Comparison of ENCODE assay signal across 16 cellular contexts in the genomic region with DNA sequence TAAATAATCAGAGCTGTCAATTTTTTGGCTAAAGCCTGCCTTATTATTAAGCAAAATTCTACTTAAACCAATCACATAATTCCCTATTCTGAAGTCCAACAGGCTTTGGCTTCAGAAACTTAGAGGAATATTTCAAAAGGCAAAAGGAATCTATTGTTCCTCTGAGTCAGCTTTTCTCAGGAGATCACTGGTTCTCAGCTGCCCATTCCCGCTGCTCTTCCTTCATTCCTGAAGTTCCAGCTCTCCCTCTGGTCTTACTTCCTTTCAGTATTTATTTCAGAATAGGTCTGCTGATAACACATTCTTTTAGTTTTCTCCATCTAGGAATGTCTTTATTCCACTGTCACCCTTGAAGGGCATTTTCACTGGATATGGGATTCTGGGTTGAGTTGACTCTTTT.
DNase-seq lines count a peak whose midpoint lies in the region; ATAC-seq and TF ChIP-seq lines count a peak whose summit lies in the region.
"Had no signal": no experiment of that assay in that cellular context is flagged by ENCODE, and none has a peak within 500 bp of the region (broad histone marks: within the 10 kb centered on the region; RNA-seq: fewer than 3 reads in every experiment).

No MANE protein-coding gene starts in this region.

- H4K91ac ChIP-seq in neuronal stem cell (ENCODE audit: low read depth, low read length, poor library complexity) = no peak overlapping the region

- H3K36me3 Mint-ChIP-seq in WTC11 = peaks cover 66% of the 10 kb centered on the region
- H3K36me3 Mint-ChIP-seq: CD14-positive monocyte had no signal

- no peak overlapping the region for H3K4me2 ChIP-seq in neuronal stem cell (ENCODE audit: insufficient read depth, low read length, poor library complexity, severe bottlenecking)

- H3K27me3 ChIP-seq in neuronal stem cell (ENCODE audit: control insufficient read depth in 3 of 3, insufficient read depth in 3 of 3, low read depth in 1 of 3, low read length in 3 of 3) = no peaks in the 10 kb centered on the region
- H3K27me3 ChIP-seq: breast epithelium had no signal

- no peak overlapping the region for H3K18ac ChIP-seq in neuronal stem cell (ENCODE audit: low read length)

- peak overlapping the region; percentile 51 for H3K27ac Mint-ChIP-seq in WTC11
- H3K27ac Mint-ChIP-seq: stimulated activated naive CD8-positive, alpha-beta T cell treated with anti-CD3 and anti-CD28 coated beads, Interleukin-15, amount 100 ng/mL, for 72 hours; T-helper 1 cell treated with Interleukin-12 subunit alpha and Interleukin-12 subunit beta and Interleukin-4 antibody, amounts not matched to agents 30 μg/mL and 1 μg/mL, for 36 hours had no signal

- H3K4ac ChIP-seq in neuronal stem cell (ENCODE audit: low read length) = no peak overlapping the region

- H3K9ac ChIP-seq in neuronal stem cell (ENCODE audit: low read depth, low read length, poor library complexity) = no peak overlapping the region

- no peak overlapping the region for H2BK120ac ChIP-seq in neuronal stem cell (ENCODE audit: low read depth, low read length)

- peaks cover 21 to 97% of the 10 kb centered on the region in 2 donors for H3K36me3 ChIP-seq in neuronal stem cell (replicated peaks in 1 of 2; ENCODE audit: control insufficient read depth in 2 of 2, insufficient read depth in 2 of 2, low read length in 2 of 2)
- H3K36me3 ChIP-seq: breast epithelium, HAP-1 had no signal

- peaks cover 10% of the 10 kb centered on the region for H3K4me1 Mint-ChIP-seq in WTC11
- H3K4me1 Mint-ChIP-seq: CD14-positive monocyte had no signal

- peak overlapping the region; percentile 49 for H3K27ac ChIP-seq in neuronal stem cell (replicated peaks; ENCODE audit: low read length)
- H3K27ac ChIP-seq: breast epithelium had no signal

- H3K4me3 ChIP-seq in fibroblast of mammary gland (ENCODE audit: control insufficient read depth, low read depth, low read length) (no peak overlapping the region), neuronal stem cell (ENCODE audit: low read length in 2 of 2) (no peak overlapping the region)
- H3K4me3 ChIP-seq: breast epithelium, HAP-1 had no signal

- peaks cover 3 to 8% of the 10 kb centered on the region in 2 donors for H3K4me1 ChIP-seq in neuronal stem cell (ENCODE audit: control insufficient read depth in 2 of 2, insufficient read depth in 1 of 2, low read depth in 1 of 2, low read length in 2 of 2)
- H3K4me1 ChIP-seq: breast epithelium had no signal

- H3K4me3 Mint-ChIP-seq in WTC11 = no peak overlapping the region
- H3K4me3 Mint-ChIP-seq: CD14-positive monocyte; stimulated activated naive CD8-positive, alpha-beta T cell treated with anti-CD3 and anti-CD28 coated beads, Interleukin-15, amount 100 ng/mL, for 72 hours; T-helper 1 cell treated with Interleukin-12 subunit alpha and Interleukin-12 subunit beta and Interleukin-4 antibody, amounts not matched to agents 30 μg/mL and 1 μg/mL, for 36 hours had no signal

- POLR2A ChIA-PET in WTC11 (lab: Charles Lee) = interaction anchor here (1.3 kb wide), 1 partner anchor 187 kb away, joined by 4 read pairs; no protein-coding TSS in a partner anchor

- H3K27me3 Mint-ChIP-seq in WTC11 (ENCODE audit: low read depth) = no peaks in the 10 kb centered on the region

- H4K8ac ChIP-seq in neuronal stem cell (ENCODE audit: low read depth, low read length) = no peak overlapping the region

- ATAC-seq in WTC11 (peak; percentile 55), HG03045 (IDR thresholded peaks at IDR 0.05; ENCODE audit: unreplicated experiment) (no peak), GM21723 (IDR thresholded peaks at IDR 0.05; ENCODE audit: unreplicated experiment) (no peak)
- ATAC-seq: stimulated activated naive CD8-positive, alpha-beta T cell treated with anti-CD3 and anti-CD28 coated beads, Interleukin-15, amount 100 ng/mL, for 72 hours had no signal

- H3K14ac ChIP-seq in neuronal stem cell (ENCODE audit: low read length) = no peak overlapping the region

- H3K23ac ChIP-seq in neuronal stem cell (ENCODE audit: low read depth, low read length, poor library complexity) = no peak overlapping the region

- H2BK12ac ChIP-seq in neuronal stem cell (ENCODE audit: low read length) = no peak overlapping the region

- no peaks in the 10 kb centered on the region for H3K9me3 Mint-ChIP-seq in WTC11
- H3K9me3 Mint-ChIP-seq: CD14-positive monocyte; stimulated activated naive CD8-positive, alpha-beta T cell treated with anti-CD3 and anti-CD28 coated beads, Interleukin-15, amount 100 ng/mL, for 72 hours; T-helper 1 cell treated with Interleukin-12 subunit alpha and Interleukin-12 subunit beta and Interleukin-4 antibody, amounts not matched to agents 30 μg/mL and 1 μg/mL, for 36 hours had no signal

- no peak overlapping the region for H2AFZ ChIP-seq in neuronal stem cell (ENCODE audit: low read length)

- TF ChIP-seq CTCF in WTC11 (IDR thresholded peaks at IDR 0.05) (no peak), fibroblast of mammary gland (conservative IDR thresholded peaks at IDR 0.05; ENCODE audit: control insufficient read depth, insufficient read depth, low read depth, low read length) (no peak)

- DNase-seq in GM03348 (ENCODE audit: low spot score) (peak; percentile 72), WTC11 (ENCODE audit: low spot score) (no peak), fibroblast of mammary gland (ENCODE audit: low read depth) (peak; percentile 73), neuronal stem cell (ENCODE audit: low spot score) (peak; percentile 20), NCI-H524 treated with DMSO at 0.1 percent for 48 hours (lab: John Stamatoyannopoulos, UW) (no peak), T1000 (lab: John Stamatoyannopoulos, UW) (no peak)
- DNase-seq: activated CD4-positive, alpha-beta T cell treated with anti-CD3 and anti-CD28 coated beads, Interleukin-2, amount 50 U/mL, for 1 hour; midbrain; NCI-H1092 treated with DMSO at 0.1 percent for 48 hours; stimulated activated naive CD8-positive, alpha-beta T cell treated with anti-CD3 and anti-CD28 coated beads, Interleukin-15, amount 100 ng/mL, for 72 hours had no signal

- no peaks in the 10 kb centered on the region for H3K79me1 ChIP-seq in neuronal stem cell (ENCODE audit: low read depth, low read length)

- CTCF ChIA-PET in WTC11 (lab: Charles Lee) = interaction anchor here (2.0 kb wide), 1 partner anchor 38 kb away, joined by 6 read pairs; no protein-coding TSS in a partner anchor

- H2BK15ac ChIP-seq in neuronal stem cell (ENCODE audit: low read length) = no peak overlapping the region

- no peak overlapping the region for H2AK5ac ChIP-seq in neuronal stem cell (ENCODE audit: low read depth, low read length)

- no peak overlapping the region for H2BK5ac ChIP-seq in neuronal stem cell (ENCODE audit: low read length)

- peaks cover 0 to 15% of the 10 kb centered on the region in 2 donors for H3K9me3 ChIP-seq in neuronal stem cell (replicated peaks in 1 of 2; ENCODE audit: control insufficient read depth in 2 of 2, insufficient read depth in 1 of 2, low read depth in 1 of 2, low read length in 2 of 2)
- H3K9me3 ChIP-seq: breast epithelium, HAP-1 had no signal

- WGBS in neuronal stem cell (ENCODE audit: extremely low coverage in 2 of 2, insufficient read length in 2 of 2, insufficient replicate concordance in 1 of 2), 2 donors = no CpG with 5 or more reads among the region's 1 CpG

TF ChIP-seq in WTC11, 78 proteins besides CTCF, POLR2A, EP300 and RAD21:
- TF ChIP-seq CREM (CRISPR knock-in tag; IDR thresholded peaks at IDR 0.05) (no peak), ATF1 (CRISPR knock-in tag; IDR thresholded peaks at IDR 0.05) (no peak)
- TF ChIP-seq, protein P1, sequence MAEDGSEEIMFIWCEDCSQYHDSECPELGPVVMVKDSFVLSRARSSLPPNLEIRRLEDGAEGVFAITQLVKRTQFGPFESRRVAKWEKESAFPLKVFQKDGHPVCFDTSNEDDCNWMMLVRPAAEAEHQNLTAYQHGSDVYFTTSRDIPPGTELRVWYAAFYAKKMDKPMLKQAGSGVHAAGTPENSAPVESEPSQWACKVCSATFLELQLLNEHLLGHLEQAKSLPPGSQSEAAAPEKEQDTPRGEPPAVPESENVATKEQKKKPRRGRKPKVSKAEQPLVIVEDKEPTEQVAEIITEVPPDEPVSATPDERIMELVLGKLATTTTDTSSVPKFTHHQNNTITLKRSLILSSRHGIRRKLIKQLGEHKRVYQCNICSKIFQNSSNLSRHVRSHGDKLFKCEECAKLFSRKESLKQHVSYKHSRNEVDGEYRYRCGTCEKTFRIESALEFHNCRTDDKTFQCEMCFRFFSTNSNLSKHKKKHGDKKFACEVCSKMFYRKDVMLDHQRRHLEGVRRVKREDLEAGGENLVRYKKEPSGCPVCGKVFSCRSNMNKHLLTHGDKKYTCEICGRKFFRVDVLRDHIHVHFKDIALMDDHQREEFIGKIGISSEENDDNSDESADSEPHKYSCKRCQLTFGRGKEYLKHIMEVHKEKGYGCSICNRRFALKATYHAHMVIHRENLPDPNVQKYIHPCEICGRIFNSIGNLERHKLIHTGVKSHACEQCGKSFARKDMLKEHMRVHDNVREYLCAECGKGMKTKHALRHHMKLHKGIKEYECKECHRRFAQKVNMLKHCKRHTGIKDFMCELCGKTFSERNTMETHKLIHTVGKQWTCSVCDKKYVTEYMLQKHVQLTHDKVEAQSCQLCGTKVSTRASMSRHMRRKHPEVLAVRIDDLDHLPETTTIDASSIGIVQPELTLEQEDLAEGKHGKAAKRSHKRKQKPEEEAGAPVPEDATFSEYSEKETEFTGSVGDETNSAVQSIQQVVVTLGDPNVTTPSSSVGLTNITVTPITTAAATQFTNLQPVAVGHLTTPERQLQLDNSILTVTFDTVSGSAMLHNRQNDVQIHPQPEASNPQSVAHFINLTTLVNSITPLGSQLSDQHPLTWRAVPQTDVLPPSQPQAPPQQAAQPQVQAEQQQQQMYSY (CRISPR knock-in tag; IDR thresholded peaks at IDR 0.05) = peak; percentile 23; the same call in 1 of the 2 replicates

Comparison
In these comparisons a context has a peak if more than half of its experiments do, and no peak if none do; other contexts are left out.
1. DNase-seq: peak in GM03348 (single experiment), fibroblast of mammary gland (single experiment) and neuronal stem cell (single experiment); none in WTC11 (single experiment), NCI-H524 treated with DMSO at 0.1 percent for 48 hours (single experiment) and T1000 (single experiment).